ENCODE assay signal across 1 cellular context in the genomic region with DNA sequence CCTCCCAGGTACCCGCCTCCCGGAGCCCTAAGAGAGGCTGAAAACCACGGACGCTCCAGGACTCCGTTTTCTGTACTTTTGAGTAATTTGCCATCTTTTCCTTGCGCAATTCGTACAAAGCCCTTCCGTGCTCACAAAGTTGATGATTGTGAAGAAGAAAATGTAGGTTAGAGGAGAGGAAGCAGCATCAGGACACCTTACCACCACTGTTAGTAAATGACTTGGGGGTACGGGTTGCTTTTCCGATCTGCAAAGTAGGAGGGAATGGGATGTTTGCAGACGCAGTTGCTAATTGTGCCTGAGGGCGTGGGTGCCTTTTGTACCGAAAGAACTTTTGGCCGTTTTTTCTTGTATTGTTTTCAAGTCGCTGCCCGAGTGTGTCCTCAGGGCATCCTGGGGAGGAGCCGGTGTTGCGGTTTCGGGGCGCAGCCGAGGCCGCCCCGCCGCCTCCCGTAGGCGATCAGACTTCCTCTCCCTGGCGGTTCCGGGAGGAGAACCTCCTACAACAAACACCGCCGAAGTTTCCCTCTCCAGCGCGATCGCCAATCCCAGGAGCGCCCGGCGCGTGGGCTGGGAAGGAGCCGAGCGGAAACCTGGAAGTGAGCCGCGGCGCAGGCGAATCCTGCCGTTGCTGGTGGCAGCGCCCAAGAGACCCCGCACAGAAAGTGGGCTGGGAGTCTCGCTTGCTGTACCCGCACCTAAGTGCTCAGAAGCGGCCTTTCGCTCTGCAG.
TF ChIP-seq lines count a peak whose summit lies in the region.

No MANE protein-coding gene starts in this region.

TF ChIP-seq in A549, 52 proteins besides CTCF, POLR2A, EP300 and RAD21 (continued from another document):
- no peak for TF ChIP-seq EHMT2 (IDR thresholded peaks at IDR 0.05; ENCODE audit: low read depth)
- TF ChIP-seq REST (IDR thresholded peaks at IDR 0.05) = no peak
- TF ChIP-seq RNF2 (IDR thresholded peaks at IDR 0.05; ENCODE audit: borderline replicate concordance, low read depth) = no peak; the same call in 1 of the 2 replicates
- no peak for TF ChIP-seq BHLHE40 (IDR thresholded peaks at IDR 0.05; ENCODE audit: low read depth, low read length)
- TF ChIP-seq CEBPB (IDR thresholded peaks at IDR 0.05) = peak; percentile 64 to 79; a peak in 3 of 4 replicates
- no peak for TF ChIP-seq TP53 (CRISPR knock-in tag; IDR thresholded peaks at IDR 0.05)
- TF ChIP-seq ZFP36 (IDR thresholded peaks at IDR 0.05; ENCODE audit: borderline replicate concordance, partially characterized antibody) = no peak
